ENCODE assay signal across 13 cellular contexts in genomic region chr7:39507866-39508551, GRCh38. TPM values are rescaled to one million over a fixed set of nuclear protein-coding genes. Genes with fewer than 3 reads are reported as not detected.
DNase-seq lines count a peak whose midpoint lies in the region; ATAC-seq and TF ChIP-seq lines count a peak whose summit lies in the region.
"Had no signal": no experiment of that assay in that cellular context is flagged by ENCODE, and none has a peak within 500 bp of the region (broad histone marks: within the 10 kb centered on the region; RNA-seq: fewer than 3 reads in every experiment).

No MANE protein-coding gene starts in this region.

- H3K27ac ChIP-seq in prostate gland, result no peak overlapping the region
- H3K27ac ChIP-seq: BLaER1 had no signal

- H3K4me1 ChIP-seq in prostate gland (replicated peaks) (no peaks in the 10 kb centered on the region), mucosa of descending colon (ENCODE audit: low read depth) (no peaks in the 10 kb centered on the region)

- H3K9me3 ChIP-seq in prostate gland (no peaks in the 10 kb centered on the region), mucosa of descending colon (no peaks in the 10 kb centered on the region)
- H3K9me3 ChIP-seq: BLaER1 had no signal

- H3K9me3 Mint-ChIP-seq in activated CD8-positive, alpha-beta T cell treated with anti-CD3 and anti-CD28 coated beads, Interleukin-2, amount 10 ng/mL, durations not matched to agents 7 days and 5 days (ENCODE audit: insufficient read depth), result no peaks in the 10 kb centered on the region
- H3K9me3 Mint-ChIP-seq: activated T-helper 2 cell treated with anti-CD3 and anti-CD28 coated beads, Interferon-gamma antibody, Interleukin-2, Interleukin-4, amounts not matched to agents 10 μg/mL and 5 μg/mL and 100 μg/mL, durations not matched to agents 14 hours and 24 hours and 36 hours had no signal

- TF ChIP-seq CTCF in prostate gland (IDR thresholded peaks at IDR 0.05), result no peak
- no peak for TF ChIP-seq CTCF in mucosa of descending colon (IDR thresholded peaks at IDR 0.05)

- H3K27ac Mint-ChIP-seq in activated CD8-positive, alpha-beta T cell treated with anti-CD3 and anti-CD28 coated beads, Interleukin-2, amount 10 ng/mL, durations not matched to agents 7 days and 5 days, result peak overlapping the region; percentile 71
- H3K27ac Mint-ChIP-seq: activated T-helper 2 cell treated with anti-CD3 and anti-CD28 coated beads, Interferon-gamma antibody, Interleukin-2, Interleukin-4, amounts not matched to agents 10 μg/mL and 5 μg/mL and 100 μg/mL, durations not matched to agents 14 hours and 24 hours and 36 hours had no signal

- peak; percentile 83 for ATAC-seq in GM19395 (IDR thresholded peaks at IDR 0.05; ENCODE audit: unreplicated experiment)
- ATAC-seq in activated CD8-positive, alpha-beta T cell treated with anti-CD3 and anti-CD28 coated beads, Interleukin-2, amount 10 ng/mL, durations not matched to agents 7 days and 5 days, result peak; percentile 67
- no peak for ATAC-seq in mucosa of descending colon

- 74% methylated on average over 8 of the region's 8 CpGs for WGBS in prostate gland

- H3K27me3 ChIP-seq in prostate gland (replicated peaks; ENCODE audit: insufficient read depth), result no peaks in the 10 kb centered on the region
- H3K27me3 ChIP-seq: BLaER1 had no signal

- CTCF ChIA-PET in activated CD8-positive, alpha-beta T cell treated with anti-CD3 and anti-CD28 coated beads, Interleukin-2, amount 10 ng/mL, durations not matched to agents 7 days and 5 days (lab: Charles Lee), result no interaction called here

- intact Hi-C loops in prostate gland (cut with DNase I) (no loop called here), mucosa of descending colon (cut with DNase I, micrococcal nuclease) (no loop called here)

- no peak overlapping the region for H3K4me3 Mint-ChIP-seq in activated CD8-positive, alpha-beta T cell treated with anti-CD3 and anti-CD28 coated beads, Interleukin-2, amount 10 ng/mL, durations not matched to agents 7 days and 5 days

- no peak for TF ChIP-seq POLR2A in prostate gland (IDR thresholded peaks at IDR 0.05)

- DNase-seq in DMS79 (lab: John Stamatoyannopoulos, UW) (peak; percentile 98), KBM-7 (peak; percentile 89), prostate gland (ENCODE audit: low spot score) (no peak), mucosa of descending colon (no peak), iPS-NIHi11 (ENCODE audit: low spot score) (no peak), HK-2 (ENCODE audit: unreplicated experiment) (no peak)
- peak; percentile 50 for DNase-seq in activated CD8-positive, alpha-beta T cell treated with anti-CD3 and anti-CD28 coated beads, Interleukin-2, amount 10 ng/mL, durations not matched to agents 7 days and 5 days
- DNase-seq: cerebellar nuclear complex, NCI-H69, T-helper 2 cell had no signal

- no peak overlapping the region for H3K4me3 ChIP-seq in prostate gland
- no peak overlapping the region for H3K4me3 ChIP-seq in mucosa of descending colon
- H3K4me3 ChIP-seq: BLaER1 had no signal

- in situ Hi-C loops in KBM-7 (cut with MboI; ENCODE audit: low pct_unique_long_range_greater_than_20kb, low sequenced_read_pairs), result no loop called here

- peaks cover 4% of the 10 kb centered on the region for H3K27me3 Mint-ChIP-seq in activated CD8-positive, alpha-beta T cell treated with anti-CD3 and anti-CD28 coated beads, Interleukin-2, amount 10 ng/mL, durations not matched to agents 7 days and 5 days (ENCODE audit: low read depth)

- peaks cover 2% of the 10 kb centered on the region for H3K36me3 Mint-ChIP-seq in activated CD8-positive, alpha-beta T cell treated with anti-CD3 and anti-CD28 coated beads, Interleukin-2, amount 10 ng/mL, durations not matched to agents 7 days and 5 days (ENCODE audit: low read depth)

- peaks cover 37% of the 10 kb centered on the region for H3K4me1 Mint-ChIP-seq in activated CD8-positive, alpha-beta T cell treated with anti-CD3 and anti-CD28 coated beads, Interleukin-2, amount 10 ng/mL, durations not matched to agents 7 days and 5 days (ENCODE audit: low read depth)

- H3K36me3 ChIP-seq in prostate gland, result no peaks in the 10 kb centered on the region
- no peaks in the 10 kb centered on the region for H3K36me3 ChIP-seq in mucosa of descending colon (ENCODE audit: low read depth)
- H3K36me3 ChIP-seq: BLaER1 had no signal

- POLR2A ChIA-PET in activated CD8-positive, alpha-beta T cell treated with anti-CD3 and anti-CD28 coated beads, Interleukin-2, amount 10 ng/mL, durations not matched to agents 7 days and 5 days (lab: Charles Lee), result no interaction called here

RNA-seq across cellular contexts. Expression of gene YAE1, which starts 58.2 kb away (rescaled TPM):
- 10 to 100 TPM; 10.4 to 10.7 TPM for total RNA-seq in activated CD8-positive, alpha-beta T cell treated with anti-CD3 and anti-CD28 coated beads, Interleukin-2, amount 10 ng/mL, durations not matched to agents 7 days and 5 days
- total RNA-seq in prostate gland (10 to 100 TPM in 1 of 2 donors, 1 to 10 TPM in 1; 9.8 to 28.3 TPM), mucosa of descending colon (10 to 100 TPM; 19.8 to 24.2 (median 23.3) TPM)

Comparison
In these comparisons a context has a peak if more than half of its experiments do, and no peak if none do; other contexts are left out.
1. DNase-seq: peak in DMS79 (single experiment), KBM-7 (single experiment) and activated CD8-positive, alpha-beta T cell treated with anti-CD3 and anti-CD28 coated beads, Interleukin-2, amount 10 ng/mL, durations not matched to agents 7 days and 5 days (single experiment); none in prostate gland (single experiment), mucosa of descending colon (0 of 3), iPS-NIHi11 (single experiment) and HK-2 (single experiment).